ENCODE assay signal across 13 cellular contexts in the genomic region with DNA sequence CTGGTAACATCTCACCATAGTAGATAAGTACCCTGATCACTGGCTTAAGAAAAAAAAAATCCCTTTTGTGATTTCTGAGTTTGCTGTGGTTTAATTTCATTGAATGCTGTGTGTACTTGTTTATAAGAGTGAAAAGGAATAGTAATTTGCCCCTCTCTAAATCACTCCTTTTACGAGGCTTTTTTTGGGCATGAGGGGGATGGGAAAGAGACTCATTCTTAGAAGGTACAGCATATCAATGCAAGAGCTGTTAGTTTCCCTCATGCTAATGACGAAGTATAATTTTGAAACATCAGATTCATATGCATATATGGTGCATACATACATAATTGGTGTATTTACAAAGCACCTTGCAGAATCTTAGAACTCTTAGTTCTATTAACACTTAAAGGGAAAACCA. TPM values are rescaled to one million over a fixed set of nuclear protein-coding genes. Genes with fewer than 3 reads are reported as not detected.
DNase-seq lines count a peak whose midpoint lies in the region; ATAC-seq and TF ChIP-seq lines count a peak whose summit lies in the region.
"Had no signal": no experiment of that assay in that cellular context is flagged by ENCODE, and none has a peak within 500 bp of the region (broad histone marks: within the 10 kb centered on the region; RNA-seq: fewer than 3 reads in every experiment).

No MANE protein-coding gene starts in this region.

- no peaks in the 10 kb centered on the region for H3K27me3 Mint-ChIP-seq in mesothelial cell of epicardium (ENCODE audit: low read depth)
- peaks cover 20% of the 10 kb centered on the region for H3K27me3 Mint-ChIP-seq in CD8-positive, alpha-beta T cell (ENCODE audit: low read depth)

- no peaks in the 10 kb centered on the region for H3K9me3 Mint-ChIP-seq in mesothelial cell of epicardium
- no peaks in the 10 kb centered on the region for H3K9me3 Mint-ChIP-seq in CD8-positive, alpha-beta T cell

- peak overlapping the region; percentile 83 for H3K27ac Mint-ChIP-seq in mesothelial cell of epicardium
- no peak overlapping the region for H3K27ac Mint-ChIP-seq in CD8-positive, alpha-beta T cell

- no peak for TF ChIP-seq EP300 in transverse colon (IDR thresholded peaks at IDR 0.05; ENCODE audit: low read depth)
- TF ChIP-seq EP300 in esophagus muscularis mucosa (IDR thresholded peaks at IDR 0.05) = no peak

- H3K27me3 ChIP-seq in heart left ventricle (no peaks in the 10 kb centered on the region), right atrium auricular region (no peaks in the 10 kb centered on the region), colonic mucosa (no peaks in the 10 kb centered on the region), transverse colon (no peaks in the 10 kb centered on the region), esophagus muscularis mucosa (no peaks in the 10 kb centered on the region)
- no peaks in the 10 kb centered on the region for H3K27me3 ChIP-seq in CD8-positive, alpha-beta T cell (ENCODE audit: insufficient read depth, low read length)

- TF ChIP-seq POLR2A in heart left ventricle (IDR thresholded peaks at IDR 0.05) (no peak), transverse colon (IDR thresholded peaks at IDR 0.05) (no peak), esophagus muscularis mucosa (IDR thresholded peaks at IDR 0.05; ENCODE audit: low read depth) (no peak)

- H3K27ac ChIP-seq in heart left ventricle (peak overlapping the region in 11 of 12 donors; percentile 31 to 89 (median 66)), right atrium auricular region (peak overlapping the region in 1 of 2 donors; percentile 49), colonic mucosa (peak overlapping the region; percentile 83), transverse colon (peak overlapping the region; percentile 94 to 97 (median 95)), esophagus muscularis mucosa (replicated peaks in 1 of 4) (peak overlapping the region in 2 of 4 donors; percentile 55 to 84)
- no peak overlapping the region for H3K27ac ChIP-seq in CD8-positive, alpha-beta T cell (ENCODE audit: low read depth, low read length)

- H3K9me3 ChIP-seq in heart left ventricle = no peaks in the 10 kb centered on the region
- no peaks in the 10 kb centered on the region for H3K9me3 ChIP-seq in right atrium auricular region
- H3K9me3 ChIP-seq in colonic mucosa = no peaks in the 10 kb centered on the region
- H3K9me3 ChIP-seq in transverse colon = no peaks in the 10 kb centered on the region
- H3K9me3 ChIP-seq in esophagus muscularis mucosa = no peaks in the 10 kb centered on the region
- no peaks in the 10 kb centered on the region for H3K9me3 ChIP-seq in CD8-positive, alpha-beta T cell (ENCODE audit: low read length)

- 49 to 73% (median 56%) methylated on average over 2 of the region's 2 CpGs for WGBS in heart left ventricle, 4 donors
- 62 to 71% methylated on average over 2 of the region's 2 CpGs for WGBS in transverse colon (ENCODE audit: low coverage in 1 of 2), 2 donors
- 76% methylated on average over 2 of the region's 2 CpGs for WGBS in esophagus muscularis mucosa

- H3K4me3 ChIP-seq in heart left ventricle (peak overlapping the region in 7 of 12 donors; percentile 6 to 38 (median 24)), right atrium auricular region (no peak overlapping the region), colonic mucosa (no peak overlapping the region), transverse colon (no peak overlapping the region), esophagus muscularis mucosa (no peak overlapping the region)
- no peak overlapping the region for H3K4me3 ChIP-seq in CD8-positive, alpha-beta T cell (ENCODE audit: low read depth, low read length)

- no peak overlapping the region for H3K9ac ChIP-seq in colonic mucosa (ENCODE audit: low read depth in 2 of 2, low read length in 2 of 2)

- intact Hi-C loops in heart left ventricle (cut with DNase I) = loop anchor here in 4 of 10 donors (2.0 to 10.0 kb wide), 9 partner anchors 50 to 377 kb away; no protein-coding TSS in a partner anchor
- intact Hi-C loops in colonic mucosa (cut with DNase I) = no loop called here
- intact Hi-C loops in transverse colon (cut with DNase I; ENCODE audit: low total_unique reads) = no loop called here
- intact Hi-C loops in esophagus muscularis mucosa (cut with DNase I) = loop anchor here (5.0 to 10.0 kb wide), 3 partner anchors 35 to 315 kb away; partner anchors contain the start of gene ABCA1
- intact Hi-C loops in CD8-positive, alpha-beta T cell (cut with DNase I, micrococcal nuclease) = loop anchor here (5.0 kb wide), 5 partner anchors 250 to 1150 kb away; partner anchors contain the start of genes ABCA1 (in 1 of the 2), NIPSNAP3A (in 1 of the 2) and SMC2 (in 1 of the 2)

- H3K4me1 ChIP-seq in heart left ventricle (peaks cover 0 to 42% (median 27%) of the 10 kb centered on the region in 12 donors), right atrium auricular region (peaks cover 0 to 40% of the 10 kb centered on the region in 2 donors), colonic mucosa (peaks cover 6% of the 10 kb centered on the region), transverse colon (peaks cover 0 to 38% (median 25%) of the 10 kb centered on the region in 4 donors), esophagus muscularis mucosa (peaks cover 9 to 45% (median 39%) of the 10 kb centered on the region in 4 donors)
- H3K4me1 ChIP-seq in CD8-positive, alpha-beta T cell (ENCODE audit: insufficient read depth, low read length) = peaks cover 12% of the 10 kb centered on the region

- in situ Hi-C loops in transverse colon (cut with MboI; ENCODE audit: low pct_ligation_motif_present in 1 of 4, low pct_unique_long_range_greater_than_20kb in 1 of 4, low sequenced_read_pairs in 3 of 4) = loop anchor here in 1 of 4 donors (10.0 kb wide), 1 partner anchor 317 kb away; the partner anchor contains the start of gene ABCA1

- POLR2A ChIA-PET in CD8-positive, alpha-beta T cell (lab: Charles Lee) = no interaction called here

- DNase-seq in heart left ventricle (no peak), right atrium auricular region (ENCODE audit: low spot score) (no peak), colonic mucosa (no peak), mesothelial cell of epicardium (ENCODE audit: low spot score in 2 of 2, unreplicated experiment in 2 of 2) (no peak), transverse colon (no peak), esophagus muscularis mucosa (ENCODE audit: extremely low spot score) (no peak)
- DNase-seq in stimulated activated CD4-positive, alpha-beta T cell treated with anti-CD3 and anti-CD28 coated beads, Interleukin-15, amount 100 ng/mL, for 24 hours = no peak
- no peak for DNase-seq in CD8-positive, alpha-beta T cell
- DNase-seq: activated CD4-positive, CD25-positive, alpha-beta regulatory T cell treated with anti-CD3 and anti-CD28 coated beads, Interleukin-2, amount 50 U/mL, for 72 hours; kidney; MV-4-11; NCI-H345 had no signal

- H3K4me1 Mint-ChIP-seq in mesothelial cell of epicardium = peaks cover 48% of the 10 kb centered on the region
- peaks cover 28% of the 10 kb centered on the region for H3K4me1 Mint-ChIP-seq in CD8-positive, alpha-beta T cell (ENCODE audit: low read depth)

- no peak for ATAC-seq in heart left ventricle
- ATAC-seq in CD8-positive, alpha-beta T cell = no peak
- ATAC-seq: HCT116 had no signal

- no peaks in the 10 kb centered on the region for H3K36me3 Mint-ChIP-seq in mesothelial cell of epicardium
- H3K36me3 Mint-ChIP-seq in CD8-positive, alpha-beta T cell = peaks cover 3% of the 10 kb centered on the region

- H3K4me3 Mint-ChIP-seq in mesothelial cell of epicardium = no peak overlapping the region
- no peak overlapping the region for H3K4me3 Mint-ChIP-seq in CD8-positive, alpha-beta T cell

- TF ChIP-seq CTCF in heart left ventricle (IDR thresholded peaks at IDR 0.05) = no peak
- TF ChIP-seq CTCF in right atrium auricular region (IDR thresholded peaks at IDR 0.05) = no peak
- TF ChIP-seq CTCF in colonic mucosa (IDR thresholded peaks at IDR 0.05) = no peak
- TF ChIP-seq CTCF in mesothelial cell of epicardium (IDR thresholded peaks at IDR 0.05; ENCODE audit: unreplicated experiment) = no peak
- TF ChIP-seq CTCF in transverse colon (IDR thresholded peaks at IDR 0.05) = no peak
- TF ChIP-seq CTCF in esophagus muscularis mucosa (IDR thresholded peaks at IDR 0.05) = no peak
- no peak for TF ChIP-seq CTCF in CD8-positive, alpha-beta T cell (IDR thresholded peaks at IDR 0.05)

- no peaks in the 10 kb centered on the region for H3K36me3 ChIP-seq in heart left ventricle
- H3K36me3 ChIP-seq in right atrium auricular region = no peaks in the 10 kb centered on the region
- H3K36me3 ChIP-seq in colonic mucosa = no peaks in the 10 kb centered on the region
- no peaks in the 10 kb centered on the region for H3K36me3 ChIP-seq in transverse colon
- H3K36me3 ChIP-seq in esophagus muscularis mucosa = no peaks in the 10 kb centered on the region
- H3K36me3 ChIP-seq in CD8-positive, alpha-beta T cell (ENCODE audit: insufficient read depth, low read length) = no peaks in the 10 kb centered on the region

- CTCF ChIA-PET in CD8-positive, alpha-beta T cell (lab: Charles Lee) = no interaction called here

RNA-seq across cellular contexts. Expression of gene SLC44A1, which starts 2.4 kb away (rescaled TPM):
- total RNA-seq in heart left ventricle (10 to 100 TPM; 14.6 to 29.4 (median 21.3) TPM), right atrium auricular region (10 to 100 TPM; 10.7 to 19.5 TPM), colonic mucosa (100 to 1,000 TPM; 151 to 180 TPM), mesothelial cell of epicardium (47.5 to 49.0 TPM (median 48.5 TPM) in 3 replicates), transverse colon (10 to 100 TPM; 39.3 to 94.1 (median 58.3) TPM), esophagus muscularis mucosa (10 to 100 TPM; 25.7 to 37.8 (median 28.3) TPM)
- 10 to 100 TPM in 1 of 2 donors, 1 to 10 TPM in 1; 5.1 to 21.5 TPM for polyA plus RNA-seq in heart left ventricle
- 1 to 10 TPM; 2.4 to 2.5 TPM for total RNA-seq in CD8-positive, alpha-beta T cell

Comparison
In these comparisons a context has a peak if more than half of its experiments do, and no peak if none do; other contexts are left out.
1. H3K4me3 ChIP-seq: peak in heart left ventricle (7 of 12); none in right atrium auricular region (0 of 2), colonic mucosa (single experiment), transverse colon (0 of 4), esophagus muscularis mucosa (0 of 4) and CD8-positive, alpha-beta T cell (single experiment).
2. intact Hi-C loops: an anchor here in esophagus muscularis mucosa (5.0 to 10.0 kb wide) and CD8-positive, alpha-beta T cell (5.0 kb wide); none called in colonic mucosa and transverse colon.